ENCODE assay signal across 1 cellular context in the genomic region with DNA sequence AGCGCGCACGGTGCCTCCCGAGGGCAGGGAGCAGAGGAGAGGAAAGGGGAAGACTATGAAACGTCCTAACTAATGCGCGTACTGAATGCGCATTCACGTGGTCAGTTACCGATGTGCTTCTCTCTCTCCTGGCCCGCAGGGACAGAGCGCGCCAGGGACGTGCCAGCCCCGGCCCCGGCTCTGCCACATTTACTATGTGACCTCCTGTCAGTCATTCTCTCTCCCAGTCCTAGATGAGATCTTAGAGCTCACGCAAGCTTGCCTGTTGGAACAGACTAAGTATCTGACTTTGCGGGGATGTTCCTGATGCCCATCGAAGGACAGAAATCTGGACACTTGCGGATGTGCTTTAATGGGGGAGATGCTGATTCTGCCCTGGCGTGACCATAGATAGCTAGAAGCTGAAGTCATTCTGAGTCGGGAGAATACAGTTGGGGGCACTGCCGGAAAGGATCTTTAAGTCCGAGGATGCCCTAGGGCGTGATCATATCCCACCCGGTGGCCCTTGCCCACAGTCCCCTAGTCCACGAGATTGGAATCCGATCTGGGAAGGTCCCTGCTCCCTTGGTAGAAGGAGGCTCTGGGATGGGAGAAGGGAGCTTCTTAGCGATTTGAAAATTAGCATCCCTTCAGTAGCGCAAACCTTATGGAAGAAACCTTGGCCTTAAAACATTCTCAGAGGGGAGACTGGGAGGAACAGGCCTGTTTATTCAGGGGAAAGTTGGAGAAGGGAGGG.
TF ChIP-seq lines count a peak whose summit lies in the region.

No MANE protein-coding gene starts in this region.

TF ChIP-seq in H1, 55 proteins besides CTCF, POLR2A, EP300 and RAD21:
- TF ChIP-seq TAF1 (IDR thresholded peaks at IDR 0.05; ENCODE audit: low read depth, low read length) (no peak), SP4 (IDR thresholded peaks at IDR 0.05; ENCODE audit: low read length) (no peak), CTBP2 (IDR thresholded peaks at IDR 0.05; ENCODE audit: borderline replicate concordance, insufficient read depth, insufficient read length, low read length) (peak; percentile 13), POU5F1 (IDR thresholded peaks at IDR 0.05; ENCODE audit: low read depth, low read length) (no peak), KDM4A (IDR thresholded peaks at IDR 0.05; ENCODE audit: low read depth, low read length, severe bottlenecking) (no peak), EGR1 (IDR thresholded peaks at IDR 0.05; ENCODE audit: borderline replicate concordance, low read depth, low read length) (no peak), EZH2 (IDR thresholded peaks at IDR 0.05; ENCODE audit: low read depth, low read length, severe bottlenecking) (peak; percentile 76), SUZ12 (IDR thresholded peaks at IDR 0.05; ENCODE audit: low read length) (peak; percentile 92), CBX8 (IDR thresholded peaks at IDR 0.05; ENCODE audit: borderline replicate concordance, low read depth, low read length) (no peak), GABPA (IDR thresholded peaks at IDR 0.05; ENCODE audit: borderline replicate concordance, insufficient read depth, low read length) (no peak)
